ENCODE assay signal across 20 cellular contexts in genomic region chr20:24987873-24988835, GRCh38. TPM values are rescaled to one million over a fixed set of nuclear protein-coding genes. Genes with fewer than 3 reads are reported as not detected.
DNase-seq lines count a peak whose midpoint lies in the region; ATAC-seq, FAIRE-seq and TF ChIP-seq lines count a peak whose summit lies in the region.
"Had no signal": no experiment of that assay in that cellular context is flagged by ENCODE, and none has a peak within 500 bp of the region (broad histone marks: within the 10 kb centered on the region; RNA-seq: fewer than 3 reads in every experiment).

No MANE protein-coding gene starts in this region.

- H3K79me2 ChIP-seq in GM12878 (ENCODE audit: control insufficient read depth, insufficient read depth, low read length), result peaks cover 42% of the 10 kb centered on the region

- DNase-seq in CD8-positive, alpha-beta memory T cell, result no peak
- no peak for DNase-seq in GM12878 (ENCODE audit: low read depth, low spot score)
- DNase-seq in NK-92 treated with Interleukin-12 subunit alpha and Interleukin-12 subunit beta, amount 100 ng/mL, for 24 hours (lab: John Stamatoyannopoulos, UW), result no peak
- DNase-seq in tibial artery, result no peak
- DNase-seq: dermis blood vessel endothelial cell, mesendoderm, NCI-H524, SJCRH30 had no signal

- no peak overlapping the region for H2AFZ ChIP-seq in GM12878 (ENCODE audit: control insufficient read depth, low read depth, low read length)

- TF ChIP-seq CTCF in C4-2B (conservative IDR thresholded peaks at IDR 0.05), result no peak
- no peak for TF ChIP-seq CTCF in GM12878 (IDR thresholded peaks at IDR 0.05 in 2 of 3, conservative IDR thresholded peaks at IDR 0.05 in 1 of 3; ENCODE audit: control insufficient read depth in 2 of 3, extremely low read depth in 1 of 3, insufficient read depth in 1 of 3, low read depth in 3 of 3, low read length in 3 of 3)
- TF ChIP-seq CTCF in neutrophil (IDR thresholded peaks at IDR 0.05), result no peak
- TF ChIP-seq CTCF in tibial artery (IDR thresholded peaks at IDR 0.05), result no peak

- H3K36me3 ChIP-seq in CD8-positive, alpha-beta memory T cell (ENCODE audit: insufficient read depth, low read length), result peaks cover 9% of the 10 kb centered on the region
- H3K36me3 ChIP-seq in GM12878 (ENCODE audit: control insufficient read depth in 2 of 2, insufficient read depth in 2 of 2, low read length in 1 of 2) (no peaks in the 10 kb centered on the region; a peak in 1 of 4 replicates), neutrophil (peaks cover 5% of the 10 kb centered on the region), tibial artery (peaks cover 4 to 9% (median 8%) of the 10 kb centered on the region in 3 donors)

- H3K27me3 Mint-ChIP-seq in CD8-positive, alpha-beta memory T cell, result peaks cover 0 to 4% of the 10 kb centered on the region in 2 donors

- H3K27ac ChIP-seq in C4-2B (peak overlapping the region; percentile 63), GM12878 (ENCODE audit: control insufficient read depth, insufficient read depth) (no peak overlapping the region), neutrophil (peak overlapping the region; percentile 96), tibial artery (no peak overlapping the region)
- no peak overlapping the region for H3K27ac ChIP-seq in CD8-positive, alpha-beta memory T cell (ENCODE audit: low read depth, low read length)
- H3K27ac ChIP-seq: esophagus muscularis mucosa, heart left ventricle, SJCRH30, tibial nerve had no signal

- in situ Hi-C loops in GM12878 (cut with MboI), result no loop called here

- no peak overlapping the region for H3K4me3 ChIP-seq in CD8-positive, alpha-beta memory T cell (ENCODE audit: low read length)
- H3K4me3 ChIP-seq in GM12878, result no peak overlapping the region
- H3K4me3 ChIP-seq in neutrophil (ENCODE audit: low read depth in 1 of 2, low read length in 1 of 2), result peak overlapping the region; percentile 92 to 94
- no peak overlapping the region for H3K4me3 ChIP-seq in tibial artery
- H3K4me3 ChIP-seq: esophagus muscularis mucosa, HAP-1, heart left ventricle, SJCRH30, tibial nerve had no signal

- no peak for TF ChIP-seq RAD21 in GM12878 (IDR thresholded peaks at IDR 0.05; ENCODE audit: insufficient read depth, low read depth, low read length)

- H3K4me1 Mint-ChIP-seq in CD8-positive, alpha-beta memory T cell, result peaks cover 90 to 94% (median 93%) of the 10 kb centered on the region in 3 donors

- ATAC-seq in GM12878 (no peak), esophagus mucosa (no peak)
- ATAC-seq: heart left ventricle had no signal

- 84% methylated on average over 7 of the region's 7 CpGs for WGBS in GM12878 (ENCODE audit: insufficient coverage, insufficient replicate concordance, low lambda C conversion rate, missing lambda C conversion rate)

- H3K36me3 Mint-ChIP-seq in CD8-positive, alpha-beta memory T cell, result peaks cover 4 to 55% (median 11%) of the 10 kb centered on the region in 3 donors

- H4K20me1 ChIP-seq in GM12878 (ENCODE audit: control insufficient read depth, insufficient read depth), result no peaks in the 10 kb centered on the region

- H3K4me3 Mint-ChIP-seq in CD8-positive, alpha-beta memory T cell, result peak overlapping the region; percentile 27 to 95 (median 68)

- TF ChIP-seq EP300 in GM12878 (IDR thresholded peaks at IDR 0.05; ENCODE audit: borderline replicate concordance in 1 of 2, control insufficient read depth in 1 of 2, low read depth in 2 of 2, low read length in 2 of 2), result no peak

- intact Hi-C loops in GM12878 (cut with micrococcal nuclease; ENCODE audit: unreplicated experiment), result no loop called here
- intact Hi-C loops in tibial artery (cut with DNase I; ENCODE audit: low total_unique reads), result no loop called here

- TF ChIP-seq POLR2A in GM12878 (IDR thresholded peaks at IDR 0.05; ENCODE audit: low read depth, low read length), result no peak

- CTCF ChIA-PET in CD8-positive, alpha-beta memory T cell (lab: Charles Lee), result interaction anchor here (1.5 kb wide), 1 partner anchor 191 kb away, joined by 3 read pairs; no protein-coding TSS in a partner anchor
- CTCF ChIA-PET in GM12878 (lab: Yijun Ruan, JAX), result interaction anchor here (13.8 kb wide), 1 partner anchor 72 kb away, joined by 244 read pairs; the partner anchor contains the start of gene ACSS1

- no TSS peak for BruUV-seq in GM12878 (replicated peaks; lab: Mats Ljungman, UMichigan)

- H3K9me3 Mint-ChIP-seq in CD8-positive, alpha-beta memory T cell, result no peaks in the 10 kb centered on the region
- H3K9me3 Mint-ChIP-seq: activated T-helper 2 cell treated with anti-CD3 and anti-CD28 coated beads, Interferon-gamma antibody, Interleukin-2, Interleukin-4, amounts not matched to agents 10 μg/mL and 5 μg/mL and 100 μg/mL, durations not matched to agents 14 hours and 24 hours and 36 hours; neural crest cell had no signal

- no peaks in the 10 kb centered on the region for H3K27me3 ChIP-seq in CD8-positive, alpha-beta memory T cell (ENCODE audit: insufficient read depth, low read length, poor library complexity, severe bottlenecking)
- no peaks in the 10 kb centered on the region for H3K27me3 ChIP-seq in GM12878 (replicated peaks in 1 of 2; ENCODE audit: control insufficient read depth in 2 of 2, insufficient read depth in 2 of 2, low read length in 1 of 2)
- no peaks in the 10 kb centered on the region for H3K27me3 ChIP-seq in neutrophil
- no peaks in the 10 kb centered on the region for H3K27me3 ChIP-seq in tibial artery
- H3K27me3 ChIP-seq: esophagus muscularis mucosa, heart left ventricle, SJCRH30, tibial nerve had no signal

- H3K4me1 ChIP-seq in CD8-positive, alpha-beta memory T cell (ENCODE audit: insufficient read depth, low read length), result peaks cover 75% of the 10 kb centered on the region
- H3K4me1 ChIP-seq in GM12878 (ENCODE audit: control insufficient read depth, insufficient read depth, low read length), result peaks cover 7% of the 10 kb centered on the region; the same call in 1 of the 2 replicates
- peaks cover 89 to 92% of the 10 kb centered on the region in 2 experiments for H3K4me1 ChIP-seq in neutrophil (ENCODE audit: control insufficient read depth in 1 of 2, insufficient read depth in 1 of 2, low read depth in 1 of 2, low read length in 1 of 2)
- peaks cover 0 to 14% (median 10%) of the 10 kb centered on the region in 4 donors for H3K4me1 ChIP-seq in tibial artery

- FAIRE-seq in GM12878 (lab: Jason Lieb, UNC), result no peak

- RAD21 ChIA-PET in GM12878 (lab: Charles Lee; ENCODE audit: unreplicated experiment), result interaction anchor here (0.8 to 1.2 kb wide), 3 partner anchors 71 to 411 kb away, joined by 3 to 4 read pairs (median 4); no protein-coding TSS in a partner anchor

- H3K9ac ChIP-seq in GM12878 (ENCODE audit: control insufficient read depth, insufficient read depth, low read length), result no peak overlapping the region

- SMC1A ChIA-PET in GM12878 (lab: Charles Lee; ENCODE audit: uncharacterized antibody, unreplicated experiment), result interaction anchor here (0.8 to 1.4 kb wide), 5 partner anchors 10 to 407 kb away, joined by 3 to 4 read pairs (median 3); no protein-coding TSS in a partner anchor

- H3K4me2 ChIP-seq in GM12878 (ENCODE audit: control insufficient read depth, insufficient read depth), result no peak overlapping the region

- no peaks in the 10 kb centered on the region for H3K9me3 ChIP-seq in CD8-positive, alpha-beta memory T cell (ENCODE audit: low read length)
- no peaks in the 10 kb centered on the region for H3K9me3 ChIP-seq in GM12878 (replicated peaks; ENCODE audit: control insufficient read depth, insufficient read depth, low read length)
- H3K9me3 ChIP-seq in neutrophil, result no peaks in the 10 kb centered on the region
- no peaks in the 10 kb centered on the region for H3K9me3 ChIP-seq in tibial artery
- H3K9me3 ChIP-seq: esophagus muscularis mucosa, HAP-1, heart left ventricle, SJCRH30, tibial nerve had no signal

- POLR2A ChIA-PET in CD8-positive, alpha-beta memory T cell (lab: Charles Lee), result interaction anchor here (0.6 to 1.0 kb wide), 4 partner anchors 26 to 70 kb away, joined by 3 read pairs; partner anchors contain the start of gene ACSS1
- POLR2A ChIA-PET in GM12878 (lab: Charles Lee), result interaction anchor here (0.8 to 1.2 kb wide), 2 partner anchors 13 to 77 kb away, joined by 3 read pairs; no protein-coding TSS in a partner anchor

- peak overlapping the region; percentile 58 to 100 (median 94) for H3K27ac Mint-ChIP-seq in CD8-positive, alpha-beta memory T cell
- H3K27ac Mint-ChIP-seq: activated T-helper 2 cell treated with anti-CD3 and anti-CD28 coated beads, Interferon-gamma antibody, Interleukin-2, Interleukin-4, amounts not matched to agents 10 μg/mL and 5 μg/mL and 100 μg/mL, durations not matched to agents 14 hours and 24 hours and 36 hours had no signal

RNA-seq across cellular contexts. Expression of gene APMAP, which starts 4.4 kb away (rescaled TPM):
- total RNA-seq in CD8-positive, alpha-beta memory T cell, result 10 to 100 TPM; 82.5 to 83.6 TPM
- polyA plus RNA-seq in CD8-positive, alpha-beta memory T cell, result 228 TPM
- 23.9 and 29.1 TPM in 2 replicates for total RNA-seq in GM12878 (2013; cell fraction: nucleolus; rRNA removed)
- 32.5 and 34.7 TPM in 2 replicates for total RNA-seq in GM12878 (2014; rRNA removed)
- total RNA-seq in GM12878 (2014; rRNA removed; fragmentation: Illumina TruSeq; extraction: Trizol), result 29.3 and 31.2 TPM in 2 replicates
- total RNA-seq in GM12878 (2021), result 31.7 and 32.9 TPM in 2 replicates
- 13.2 TPM for polyA plus RNA-seq in GM12878 (2011; ENCODE audit: low read depth)
- polyA plus RNA-seq in GM12878 (2011; rRNA removed), result 33.6 and 34.9 TPM in 2 replicates
- polyA plus RNA-seq in GM12878 (2011; cell fraction: cytosol; rRNA removed), result 31.5 and 35.7 TPM in 2 replicates
- polyA plus RNA-seq in GM12878 (2011; cell fraction: nucleus; rRNA removed), result 29.7 and 34.5 TPM in 2 replicates
- 20.4 and 24.0 TPM in 2 replicates for polyA plus RNA-seq in GM12878 (2012)
- 28.0 and 30.5 TPM in 2 replicates for polyA plus RNA-seq in GM12878 (2014; fragmentation: Illumina TruSeq; extraction: Trizol)
- polyA plus RNA-seq in GM12878 (2014; fragmentation: Nextera tagmentation; extraction: Ambion mirVana), result 10 to 100 TPM; 12.1 to 22.3 TPM
- 38.4 and 38.7 TPM in 2 replicates for polyA plus RNA-seq in GM12878 (2014; rRNA removed)
- polyA plus RNA-seq in GM12878 (2016; fragmentation: Nextera tagmentation; extraction: Ambion mirVana), result 10 to 100 TPM; 56.6 to 60.2 TPM
- polyA minus RNA-seq in GM12878 (2011; rRNA and poly(A)+ RNA removed), result 13.4 and 15.9 TPM in 2 replicates
- polyA minus RNA-seq in GM12878 (2011; cell fraction: cytosol; rRNA and poly(A)+ RNA removed), result 6.8 and 7.4 TPM in 2 replicates
- 7.0 and 8.7 TPM in 2 replicates for polyA minus RNA-seq in GM12878 (2011; cell fraction: nucleus; rRNA and poly(A)+ RNA removed)
- total RNA-seq in esophagus mucosa, result 26.1 TPM

RNA-seq across cellular contexts. Expression of gene CST7, which starts 39.1 kb away (rescaled TPM):
- total RNA-seq in CD8-positive, alpha-beta memory T cell, result 100 to 1,000 TPM; 124 to 131 TPM
- 889 TPM for polyA plus RNA-seq in CD8-positive, alpha-beta memory T cell
- total RNA-seq in GM12878 (2013; cell fraction: nucleolus; rRNA removed), result not detected in 2 replicates
- not detected in 2 replicates for total RNA-seq in GM12878 (2014; rRNA removed)
- total RNA-seq in GM12878 (2014; rRNA removed; fragmentation: Illumina TruSeq; extraction: Trizol), result not detected in 2 replicates
- not detected in 2 replicates for total RNA-seq in GM12878 (2021)
- polyA plus RNA-seq in GM12878 (2011; ENCODE audit: low read depth), result not detected
- polyA plus RNA-seq in GM12878 (2011; rRNA removed), result 0.32 and 0.69 TPM in 2 replicates
- 0.57 and 0.96 TPM in 2 replicates for polyA plus RNA-seq in GM12878 (2011; cell fraction: cytosol; rRNA removed)
- polyA plus RNA-seq in GM12878 (2011; cell fraction: nucleus; rRNA removed), result 0.20 and 0.43 TPM in 2 replicates
- 0.34 TPM in 1 of 2 replicates, not detected in the other for polyA plus RNA-seq in GM12878 (2012)
- not detected in 2 replicates for polyA plus RNA-seq in GM12878 (2014; fragmentation: Illumina TruSeq; extraction: Trizol)
- polyA plus RNA-seq in GM12878 (2014; fragmentation: Nextera tagmentation; extraction: Ambion mirVana), result not detected
- polyA plus RNA-seq in GM12878 (2014; rRNA removed), result not detected in 2 replicates
- not detected for polyA plus RNA-seq in GM12878 (2016; fragmentation: Nextera tagmentation; extraction: Ambion mirVana)
- polyA minus RNA-seq in GM12878 (2011; rRNA and poly(A)+ RNA removed), result 0.62 TPM in 1 of 2 replicates, not detected in the other
- not detected in 2 replicates for polyA minus RNA-seq in GM12878 (2011; cell fraction: cytosol; rRNA and poly(A)+ RNA removed)
- polyA minus RNA-seq in GM12878 (2011; cell fraction: nucleus; rRNA and poly(A)+ RNA removed), result not detected in 2 replicates
- 0.32 TPM for total RNA-seq in esophagus mucosa
- total RNA-seq: dermis blood vessel endothelial cell, neural crest cell, OCI-LY7, renal cortical epithelial cell, SJCRH30 had no signal
- polyA plus RNA-seq: BJ had no signal

Comparison
In these comparisons a context has a peak if more than half of its experiments do, and no peak if none do; other contexts are left out.
1. H3K27ac ChIP-seq: peak in C4-2B (single experiment) and neutrophil (single experiment); none in CD8-positive, alpha-beta memory T cell (single experiment), GM12878 (single experiment) and tibial artery (0 of 2).
2. H3K4me3 ChIP-seq: peak in neutrophil (2 of 2); none in CD8-positive, alpha-beta memory T cell (single experiment), GM12878 (single experiment) and tibial artery (0 of 2).
3. RNA of gene CST7, which starts 39.1 kb away (total RNA-seq): 124 to 131 TPM in CD8-positive, alpha-beta memory T cell; 0.32 TPM in esophagus mucosa (single experiment) and not detected in GM12878; every median in the first group is over 10 times any median in the second.